Comparison of ENCODE assay signal across 17 cellular contexts in genomic region chr6:4573958-4574481, GRCh38.
"Had no signal": no experiment of that assay in that cellular context is flagged by ENCODE, and none has a peak within 500 bp of the region (broad histone marks: within the 10 kb centered on the region; RNA-seq: fewer than 3 reads in every experiment).

No MANE protein-coding gene starts in this region.

- H3K4me1 ChIP-seq: right lobe of liver, SJCRH30 had no signal

- ATAC-seq: activated naive CD4-positive, alpha-beta T cell treated with anti-CD3 and anti-CD28 coated beads, Interleukin-2, amount 50 U/mL, for 72 hours; left cardiac atrium; natural killer cell treated with Interleukin-12 subunit alpha and Interleukin-12 subunit beta and Interleukin-15 and Interleukin-18, amount 100 ng/mL, for 72 hours; right lobe of liver had no signal

- H3K27ac ChIP-seq: esophagus squamous epithelium, prostate gland, right lobe of liver, SJCRH30 had no signal

- H3K36me3 ChIP-seq: esophagus squamous epithelium, prostate gland, right lobe of liver, SJCRH30 had no signal

- DNase-seq: activated effector memory CD4-positive, alpha-beta T cell treated with anti-CD3 and anti-CD28 coated beads, Interleukin-2, amount 50 U/mL, for 16 hours; activated T-cell treated with anti-CD3 and anti-CD28 coated beads, Interleukin-2, amount 50 U/mL, for 24 hours; aorta; cerebellar nuclear complex; esophagus squamous epithelium; hypothalamus; left cardiac atrium; occipital lobe; right lobe of liver; stimulated activated CD4-positive, alpha-beta T cell treated with anti-CD3 and anti-CD28 coated beads, Interleukin-12 subunit alpha, Interleukin-12 subunit beta, amount 100 ng/mL, for 4 hours; stimulated activated naive CD4-positive, alpha-beta T cell treated with Interleukin-2 at 50 U/mL for 16 hours; trophoblast cell had no signal

- H3K9me3 ChIP-seq: prostate gland, SJCRH30 had no signal

- H3K4me3 ChIP-seq: esophagus squamous epithelium, lung, prostate gland, right lobe of liver, SJCRH30 had no signal
